Comparison of ENCODE assay signal across 1 cellular context in the genomic region with DNA sequence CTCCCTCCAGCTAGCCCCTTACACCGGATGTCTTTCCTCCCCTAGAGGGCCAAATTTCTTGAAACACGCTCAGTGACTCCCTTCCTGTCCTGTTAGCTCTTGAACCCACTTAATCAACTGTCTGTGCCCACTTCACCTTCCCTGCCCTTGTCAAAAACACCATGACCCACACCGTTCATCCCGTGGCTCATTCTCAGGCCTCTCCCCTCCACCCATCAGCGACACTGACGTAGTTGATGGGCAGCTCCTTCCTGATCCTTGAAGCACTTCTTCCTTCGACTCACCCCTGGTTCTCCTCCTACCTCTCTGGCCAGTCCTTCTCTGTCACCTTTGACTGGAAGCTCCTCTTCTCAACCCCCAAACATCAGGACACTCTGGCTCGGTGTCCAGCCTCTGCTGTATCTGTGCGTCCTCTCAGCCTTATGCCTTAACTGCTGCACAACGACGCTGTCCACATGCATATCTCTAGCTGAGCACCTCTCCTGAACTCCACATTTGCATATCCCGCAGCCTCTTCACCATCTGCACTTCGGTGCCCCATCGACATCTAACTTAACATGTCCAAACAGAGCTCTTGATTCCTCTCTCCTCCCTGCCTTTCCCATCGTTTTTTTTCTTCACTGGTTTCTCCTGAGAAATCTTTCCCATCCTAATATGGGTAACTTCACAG.
TF ChIP-seq lines count a peak whose summit lies in the region.

No MANE protein-coding gene starts in this region.

TF ChIP-seq in GM23338, 12 proteins besides CTCF, POLR2A, EP300 and RAD21 (continued from another document):
- TF ChIP-seq, protein P1, sequence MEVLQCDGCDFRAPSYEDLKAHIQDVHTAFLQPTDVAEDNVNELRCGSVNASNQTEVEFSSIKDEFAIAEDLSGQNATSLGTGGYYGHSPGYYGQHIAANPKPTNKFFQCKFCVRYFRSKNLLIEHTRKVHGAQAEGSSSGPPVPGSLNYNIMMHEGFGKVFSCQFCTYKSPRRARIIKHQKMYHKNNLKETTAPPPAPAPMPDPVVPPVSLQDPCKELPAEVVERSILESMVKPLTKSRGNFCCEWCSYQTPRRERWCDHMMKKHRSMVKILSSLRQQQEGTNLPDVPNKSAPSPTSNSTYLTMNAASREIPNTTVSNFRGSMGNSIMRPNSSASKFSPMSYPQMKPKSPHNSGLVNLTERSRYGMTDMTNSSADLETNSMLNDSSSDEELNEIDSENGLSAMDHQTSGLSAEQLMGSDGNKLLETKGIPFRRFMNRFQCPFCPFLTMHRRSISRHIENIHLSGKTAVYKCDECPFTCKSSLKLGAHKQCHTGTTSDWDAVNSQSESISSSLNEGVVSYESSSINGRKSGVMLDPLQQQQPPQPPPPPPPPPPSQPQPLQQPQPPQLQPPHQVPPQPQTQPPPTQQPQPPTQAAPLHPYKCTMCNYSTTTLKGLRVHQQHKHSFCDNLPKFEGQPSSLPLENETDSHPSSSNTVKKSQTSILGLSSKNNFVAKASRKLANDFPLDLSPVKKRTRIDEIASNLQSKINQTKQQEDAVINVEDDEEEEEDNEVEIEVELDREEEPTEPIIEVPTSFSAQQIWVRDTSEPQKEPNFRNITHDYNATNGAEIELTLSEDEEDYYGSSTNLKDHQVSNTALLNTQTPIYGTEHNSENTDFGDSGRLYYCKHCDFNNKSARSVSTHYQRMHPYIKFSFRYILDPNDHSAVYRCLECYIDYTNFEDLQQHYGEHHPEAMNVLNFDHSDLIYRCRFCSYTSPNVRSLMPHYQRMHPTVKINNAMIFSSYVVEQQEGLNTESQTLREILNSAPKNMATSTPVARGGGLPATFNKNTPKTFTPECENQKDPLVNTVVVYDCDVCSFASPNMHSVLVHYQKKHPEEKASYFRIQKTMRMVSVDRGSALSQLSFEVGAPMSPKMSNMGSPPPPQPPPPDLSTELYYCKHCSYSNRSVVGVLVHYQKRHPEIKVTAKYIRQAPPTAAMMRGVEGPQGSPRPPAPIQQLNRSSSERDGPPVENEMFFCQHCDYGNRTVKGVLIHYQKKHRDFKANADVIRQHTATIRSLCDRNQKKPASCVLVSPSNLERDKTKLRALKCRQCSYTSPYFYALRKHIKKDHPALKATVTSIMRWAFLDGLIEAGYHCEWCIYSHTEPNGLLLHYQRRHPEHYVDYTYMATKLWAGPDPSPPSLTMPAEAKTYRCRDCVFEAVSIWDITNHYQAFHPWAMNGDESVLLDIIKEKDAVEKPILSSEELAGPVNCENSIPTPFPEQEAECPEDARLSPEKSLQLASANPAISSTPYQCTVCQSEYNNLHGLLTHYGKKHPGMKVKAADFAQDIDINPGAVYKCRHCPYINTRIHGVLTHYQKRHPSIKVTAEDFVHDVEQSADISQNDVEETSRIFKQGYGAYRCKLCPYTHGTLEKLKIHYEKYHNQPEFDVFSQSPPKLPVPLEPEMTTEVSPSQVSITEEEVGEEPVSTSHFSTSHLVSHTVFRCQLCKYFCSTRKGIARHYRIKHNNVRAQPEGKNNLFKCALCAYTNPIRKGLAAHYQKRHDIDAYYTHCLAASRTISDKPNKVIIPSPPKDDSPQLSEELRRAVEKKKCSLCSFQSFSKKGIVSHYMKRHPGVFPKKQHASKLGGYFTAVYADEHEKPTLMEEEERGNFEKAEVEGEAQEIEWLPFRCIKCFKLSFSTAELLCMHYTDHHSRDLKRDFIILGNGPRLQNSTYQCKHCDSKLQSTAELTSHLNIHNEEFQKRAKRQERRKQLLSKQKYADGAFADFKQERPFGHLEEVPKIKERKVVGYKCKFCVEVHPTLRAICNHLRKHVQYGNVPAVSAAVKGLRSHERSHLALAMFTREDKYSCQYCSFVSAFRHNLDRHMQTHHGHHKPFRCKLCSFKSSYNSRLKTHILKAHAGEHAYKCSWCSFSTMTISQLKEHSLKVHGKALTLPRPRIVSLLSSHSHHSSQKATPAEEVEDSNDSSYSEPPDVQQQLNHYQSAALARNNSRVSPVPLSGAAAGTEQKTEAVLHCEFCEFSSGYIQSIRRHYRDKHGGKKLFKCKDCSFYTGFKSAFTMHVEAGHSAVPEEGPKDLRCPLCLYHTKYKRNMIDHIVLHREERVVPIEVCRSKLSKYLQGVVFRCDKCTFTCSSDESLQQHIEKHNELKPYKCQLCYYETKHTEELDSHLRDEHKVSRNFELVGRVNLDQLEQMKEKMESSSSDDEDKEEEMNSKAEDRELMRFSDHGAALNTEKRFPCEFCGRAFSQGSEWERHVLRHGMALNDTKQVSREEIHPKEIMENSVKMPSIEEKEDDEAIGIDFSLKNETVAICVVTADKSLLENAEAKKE (CRISPR knock-in tag; IDR thresholded peaks at IDR 0.05), result no peak
- TF ChIP-seq, protein P2, sequence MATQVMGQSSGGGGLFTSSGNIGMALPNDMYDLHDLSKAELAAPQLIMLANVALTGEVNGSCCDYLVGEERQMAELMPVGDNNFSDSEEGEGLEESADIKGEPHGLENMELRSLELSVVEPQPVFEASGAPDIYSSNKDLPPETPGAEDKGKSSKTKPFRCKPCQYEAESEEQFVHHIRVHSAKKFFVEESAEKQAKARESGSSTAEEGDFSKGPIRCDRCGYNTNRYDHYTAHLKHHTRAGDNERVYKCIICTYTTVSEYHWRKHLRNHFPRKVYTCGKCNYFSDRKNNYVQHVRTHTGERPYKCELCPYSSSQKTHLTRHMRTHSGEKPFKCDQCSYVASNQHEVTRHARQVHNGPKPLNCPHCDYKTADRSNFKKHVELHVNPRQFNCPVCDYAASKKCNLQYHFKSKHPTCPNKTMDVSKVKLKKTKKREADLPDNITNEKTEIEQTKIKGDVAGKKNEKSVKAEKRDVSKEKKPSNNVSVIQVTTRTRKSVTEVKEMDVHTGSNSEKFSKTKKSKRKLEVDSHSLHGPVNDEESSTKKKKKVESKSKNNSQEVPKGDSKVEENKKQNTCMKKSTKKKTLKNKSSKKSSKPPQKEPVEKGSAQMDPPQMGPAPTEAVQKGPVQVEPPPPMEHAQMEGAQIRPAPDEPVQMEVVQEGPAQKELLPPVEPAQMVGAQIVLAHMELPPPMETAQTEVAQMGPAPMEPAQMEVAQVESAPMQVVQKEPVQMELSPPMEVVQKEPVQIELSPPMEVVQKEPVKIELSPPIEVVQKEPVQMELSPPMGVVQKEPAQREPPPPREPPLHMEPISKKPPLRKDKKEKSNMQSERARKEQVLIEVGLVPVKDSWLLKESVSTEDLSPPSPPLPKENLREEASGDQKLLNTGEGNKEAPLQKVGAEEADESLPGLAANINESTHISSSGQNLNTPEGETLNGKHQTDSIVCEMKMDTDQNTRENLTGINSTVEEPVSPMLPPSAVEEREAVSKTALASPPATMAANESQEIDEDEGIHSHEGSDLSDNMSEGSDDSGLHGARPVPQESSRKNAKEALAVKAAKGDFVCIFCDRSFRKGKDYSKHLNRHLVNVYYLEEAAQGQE (IDR thresholded peaks at IDR 0.05; ENCODE audit: unreplicated experiment), result no peak
- no peak for TF ChIP-seq ZNF331 (CRISPR knock-in tag; IDR thresholded peaks at IDR 0.05; ENCODE audit: low read depth)
- TF ChIP-seq POLR2AphosphoS5 (IDR thresholded peaks at IDR 0.05; ENCODE audit: low read depth), result no peak
- TF ChIP-seq ZNF114 (CRISPR knock-in tag; IDR thresholded peaks at IDR 0.05), result no peak
